17 cellular contexts compared by ENCODE assay signal in genomic region chr1:245978915-245979314, GRCh38.
DNase-seq lines count a peak whose midpoint lies in the region; ATAC-seq and TF ChIP-seq lines count a peak whose summit lies in the region.
"Had no signal": no experiment of that assay in that cellular context is flagged by ENCODE, and none has a peak within 500 bp of the region (broad histone marks: within the 10 kb centered on the region; RNA-seq: fewer than 3 reads in every experiment).

No MANE protein-coding gene starts in this region.

- H3K27ac ChIP-seq in upper lobe of right lung = peak overlapping the region; percentile 67
- H3K27ac ChIP-seq: 22Rv1, C4-2B, SK-N-MC had no signal

- H3K36me3 ChIP-seq in upper lobe of right lung = no peaks in the 10 kb centered on the region
- H3K36me3 ChIP-seq: HAP-1 had no signal

- peaks cover 9% of the 10 kb centered on the region for H3K9me3 Mint-ChIP-seq in T-helper 1 cell treated with Interleukin-12 subunit alpha and Interleukin-12 subunit beta and Interleukin-4 antibody, amounts not matched to agents 30 μg/mL and 1 μg/mL, for 36 hours
- no peaks in the 10 kb centered on the region for H3K9me3 Mint-ChIP-seq in activated CD4-positive, alpha-beta memory T cell treated with anti-CD3 and anti-CD28 coated beads for 36 hours

- POLR2A ChIA-PET in activated CD4-positive, alpha-beta memory T cell treated with anti-CD3 and anti-CD28 coated beads for 36 hours (lab: Charles Lee) = no interaction called here

- H3K4me3 ChIP-seq in upper lobe of right lung = no peak overlapping the region
- H3K4me3 ChIP-seq: GM12878, HAP-1, SK-N-MC had no signal

- H3K4me1 Mint-ChIP-seq in T-helper 1 cell treated with Interleukin-12 subunit alpha and Interleukin-12 subunit beta and Interleukin-4 antibody, amounts not matched to agents 30 μg/mL and 1 μg/mL, for 36 hours (ENCODE audit: low read depth) = no peaks in the 10 kb centered on the region
- H3K4me1 Mint-ChIP-seq in activated CD4-positive, alpha-beta memory T cell treated with anti-CD3 and anti-CD28 coated beads for 36 hours (ENCODE audit: low read depth) = peaks cover 5% of the 10 kb centered on the region

- H3K4me3 Mint-ChIP-seq in T-helper 1 cell treated with Interleukin-12 subunit alpha and Interleukin-12 subunit beta and Interleukin-4 antibody, amounts not matched to agents 30 μg/mL and 1 μg/mL, for 36 hours = no peak overlapping the region
- H3K4me3 Mint-ChIP-seq in activated CD4-positive, alpha-beta memory T cell treated with anti-CD3 and anti-CD28 coated beads for 36 hours = no peak overlapping the region

- intact Hi-C loops in upper lobe of right lung (cut with DNase I) = no loop called here
- intact Hi-C loops in activated CD4-positive, alpha-beta memory T cell treated with anti-CD3 and anti-CD28 coated beads for 36 hours (cut with micrococcal nuclease) = no loop called here

- peak; percentile 74 for ATAC-seq in SK-N-SH treated with all-trans-retinoic acid at 6 μM for 48 hours
- ATAC-seq in upper lobe of right lung = no peak
- ATAC-seq: GM12878, PC-3 had no signal

- CTCF ChIA-PET in activated CD4-positive, alpha-beta memory T cell treated with anti-CD3 and anti-CD28 coated beads for 36 hours (lab: Charles Lee) = no interaction called here

- no peak for TF ChIP-seq CTCF in upper lobe of right lung (IDR thresholded peaks at IDR 0.05)

- peak overlapping the region; percentile 18 for H3K27ac Mint-ChIP-seq in T-helper 1 cell treated with Interleukin-12 subunit alpha and Interleukin-12 subunit beta and Interleukin-4 antibody, amounts not matched to agents 30 μg/mL and 1 μg/mL, for 36 hours
- H3K27ac Mint-ChIP-seq in activated CD4-positive, alpha-beta memory T cell treated with anti-CD3 and anti-CD28 coated beads for 36 hours = no peak overlapping the region

- no peaks in the 10 kb centered on the region for H3K4me1 ChIP-seq in upper lobe of right lung
- H3K4me1 ChIP-seq: Caco-2, HAP-1 had no signal

- DNase-seq in T-helper 1 cell = no peak
- peak; percentile 40 for DNase-seq in hepatic stellate cell (ENCODE audit: low spot score)
- DNase-seq in upper lobe of right lung = no peak
- no peak for DNase-seq in SK-N-DZ (ENCODE audit: low spot score)
- DNase-seq in activated CD4-positive, alpha-beta memory T cell treated with anti-CD3 and anti-CD28 coated beads for 36 hours = no peak
- no peak for DNase-seq in NCI-H1105 treated with DMSO at 0.1 percent for 48 hours (lab: John Stamatoyannopoulos, UW)
- DNase-seq: Caco-2, NCI-H1092, NCI-H1694 treated with DMSO at 0.1 percent for 48 hours, PC-3 had no signal

- H3K27me3 ChIP-seq in upper lobe of right lung = no peaks in the 10 kb centered on the region

- no peaks in the 10 kb centered on the region for H3K36me3 Mint-ChIP-seq in T-helper 1 cell treated with Interleukin-12 subunit alpha and Interleukin-12 subunit beta and Interleukin-4 antibody, amounts not matched to agents 30 μg/mL and 1 μg/mL, for 36 hours (ENCODE audit: low read depth)
- H3K36me3 Mint-ChIP-seq in activated CD4-positive, alpha-beta memory T cell treated with anti-CD3 and anti-CD28 coated beads for 36 hours = no peaks in the 10 kb centered on the region

- no peaks in the 10 kb centered on the region for H3K27me3 Mint-ChIP-seq in T-helper 1 cell treated with Interleukin-12 subunit alpha and Interleukin-12 subunit beta and Interleukin-4 antibody, amounts not matched to agents 30 μg/mL and 1 μg/mL, for 36 hours (ENCODE audit: low read depth)
- no peaks in the 10 kb centered on the region for H3K27me3 Mint-ChIP-seq in activated CD4-positive, alpha-beta memory T cell treated with anti-CD3 and anti-CD28 coated beads for 36 hours

- H3K9me3 ChIP-seq in upper lobe of right lung = no peaks in the 10 kb centered on the region
- H3K9me3 ChIP-seq: Caco-2, HAP-1 had no signal

TF ChIP-seq in SK-N-SH treated with all-trans-retinoic acid at 6 μM for 48 hours, 23 proteins besides CTCF, POLR2A, EP300 and RAD21:
- TF ChIP-seq RARB (CRISPR knock-in tag; IDR thresholded peaks at IDR 0.05) = no peak
TF ChIP-seq in SK-N-SH treated with all-trans-retinoic acid at 6 μM for 48 hours: peak in this region for 0.
